ENCODE assay signal across 14 cellular contexts in the genomic region with DNA sequence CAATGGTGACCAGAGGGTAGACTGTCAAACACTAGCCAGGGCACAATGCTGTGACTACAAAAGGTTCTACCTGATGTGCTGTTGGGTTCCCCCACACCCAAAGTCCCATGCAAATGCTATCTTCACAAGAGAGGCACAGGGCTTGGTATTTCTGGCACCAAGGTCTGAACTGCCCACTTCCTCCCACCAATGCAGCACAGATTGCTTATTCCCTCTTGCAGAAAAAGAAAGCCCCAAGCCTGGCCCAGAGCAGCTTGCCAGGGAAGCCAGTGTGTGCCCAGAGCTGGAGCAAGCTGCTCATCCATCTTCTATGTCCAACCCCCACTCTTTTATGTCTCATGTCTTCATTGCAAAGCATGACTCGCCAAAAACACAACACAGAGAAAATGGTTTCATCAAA.
A peak's percentile ranks its signal among the peaks of the same experiment; 100 is the strongest.
DNase-seq lines count a peak whose midpoint lies in the region; ATAC-seq and TF ChIP-seq lines count a peak whose summit lies in the region.
"Had no signal": no experiment of that assay in that cellular context is flagged by ENCODE, and none has a peak within 500 bp of the region (broad histone marks: within the 10 kb centered on the region; RNA-seq: fewer than 3 reads in every experiment).

No MANE protein-coding gene starts in this region.

- H3K36me3 Mint-ChIP-seq in natural killer cell treated with Interleukin-12 subunit alpha and Interleukin-12 subunit beta and Interleukin-15 and Interleukin-18, amount 100 ng/mL, for 72 hours = no peaks in the 10 kb centered on the region

- H3K4me3 Mint-ChIP-seq in natural killer cell treated with Interleukin-12 subunit alpha and Interleukin-12 subunit beta and Interleukin-15 and Interleukin-18, amount 100 ng/mL, for 72 hours = no peak overlapping the region

- H3K36me3 ChIP-seq in MG63 = no peaks in the 10 kb centered on the region
- H3K36me3 ChIP-seq: brain microvascular endothelial cell, SJCRH30, WERI-Rb-1 had no signal

- H3K9me3 Mint-ChIP-seq in natural killer cell treated with Interleukin-12 subunit alpha and Interleukin-12 subunit beta and Interleukin-15 and Interleukin-18, amount 100 ng/mL, for 72 hours = no peaks in the 10 kb centered on the region

- H3K27ac Mint-ChIP-seq in natural killer cell treated with Interleukin-12 subunit alpha and Interleukin-12 subunit beta and Interleukin-15 and Interleukin-18, amount 100 ng/mL, for 72 hours = no peak overlapping the region

- no peaks in the 10 kb centered on the region for H3K4me1 Mint-ChIP-seq in natural killer cell treated with Interleukin-12 subunit alpha and Interleukin-12 subunit beta and Interleukin-15 and Interleukin-18, amount 100 ng/mL, for 72 hours (ENCODE audit: low read depth in 2 of 2)

- H3K27me3 ChIP-seq in MG63 = no peaks in the 10 kb centered on the region
- H3K27me3 ChIP-seq: brain microvascular endothelial cell, SJCRH30 had no signal

- H3K9me3 ChIP-seq in MG63 = no peaks in the 10 kb centered on the region
- H3K9me3 ChIP-seq: psoas muscle, SJCRH30 had no signal

- ATAC-seq in HG03039 (IDR thresholded peaks at IDR 0.05; ENCODE audit: unreplicated experiment) = no peak
- no peak for ATAC-seq in natural killer cell treated with Interleukin-12 subunit alpha and Interleukin-12 subunit beta and Interleukin-15 and Interleukin-18, amount 100 ng/mL, for 72 hours
- ATAC-seq: K562, psoas muscle had no signal

- peaks cover 7 to 10% of the 10 kb centered on the region in 2 donors for H3K27me3 Mint-ChIP-seq in natural killer cell treated with Interleukin-12 subunit alpha and Interleukin-12 subunit beta and Interleukin-15 and Interleukin-18, amount 100 ng/mL, for 72 hours

- H3K4me3 ChIP-seq in AG10803 (ENCODE audit: low read length) (no peak overlapping the region), MG63 (no peak overlapping the region)
- H3K4me3 ChIP-seq: K562, psoas muscle, SJCRH30 had no signal

- TF ChIP-seq CTCF in AG10803 (conservative IDR thresholded peaks at IDR 0.05; ENCODE audit: low read length) = no peak

- DNase-seq in AG10803 (ENCODE audit: low read depth) = peak; percentile 71
- DNase-seq in MG63 = peak; percentile 83
- peak; percentile 91 for DNase-seq in cerebellar cortex (ENCODE audit: low spot score)
- peak; percentile 78 for DNase-seq in medulla oblongata (ENCODE audit: extremely low spot score)
- DNase-seq in NCI-H146 (lab: John Stamatoyannopoulos, UW) = no peak
- no peak for DNase-seq in retina
- no peak for DNase-seq in natural killer cell treated with Interleukin-12 subunit alpha and Interleukin-12 subunit beta and Interleukin-15 and Interleukin-18, amount 100 ng/mL, for 72 hours (ENCODE audit: low spot score)
- DNase-seq: brain microvascular endothelial cell, foreskin melanocyte, psoas muscle, SJCRH30, WERI-Rb-1 had no signal

Comparison
In these comparisons a context has a peak if more than half of its experiments do, and no peak if none do; other contexts are left out.
1. DNase-seq: peak in AG10803 (single experiment), MG63 (single experiment), cerebellar cortex (single experiment) and medulla oblongata (single experiment); none in NCI-H146 (single experiment), retina (single experiment) and natural killer cell treated with Interleukin-12 subunit alpha and Interleukin-12 subunit beta and Interleukin-15 and Interleukin-18, amount 100 ng/mL, for 72 hours (single experiment).